ENCODE assay signal across 1 cellular context in genomic region chr1:48526045-48526714, GRCh38.
A peak's percentile ranks its signal among the peaks of the same experiment; 100 is the strongest.
TF ChIP-seq lines count a peak whose summit lies in the region.

No MANE protein-coding gene starts in this region.

TF ChIP-seq in HEK293, 187 proteins besides CTCF, POLR2A, EP300 and RAD21 (continued from another document and continues in another):
- TF ChIP-seq ZBTB49 (tag by site-specific recombination; IDR thresholded peaks at IDR 0.05; ENCODE audit: low read depth), result no peak
- TF ChIP-seq GLI2 (tag by site-specific recombination; IDR thresholded peaks at IDR 0.05; ENCODE audit: borderline replicate concordance, low read depth), result no peak
- no peak for TF ChIP-seq ZNF16 (tag by site-specific recombination; IDR thresholded peaks at IDR 0.05; ENCODE audit: low read depth)
- TF ChIP-seq PRDM2 (tag by site-specific recombination; IDR thresholded peaks at IDR 0.05; ENCODE audit: borderline replicate concordance), result no peak
- no peak for TF ChIP-seq IKZF3 (tag by site-specific recombination; IDR thresholded peaks at IDR 0.05)
- peak; percentile 25; the same call in 1 of the 2 replicates for TF ChIP-seq ZNF580 (tag by site-specific recombination; IDR thresholded peaks at IDR 0.05)
- no peak for TF ChIP-seq ZNF18 (tag by site-specific recombination; IDR thresholded peaks at IDR 0.05)
- TF ChIP-seq ZNF354C (tag by site-specific recombination; IDR thresholded peaks at IDR 0.05; ENCODE audit: borderline replicate concordance, low read depth), result no peak
- TF ChIP-seq MEIS1 (CRISPR knock-in tag; IDR thresholded peaks at IDR 0.05; ENCODE audit: borderline replicate concordance), result no peak
- peak; percentile 37 for TF ChIP-seq ATF2 (tag by site-specific recombination; IDR thresholded peaks at IDR 0.05; ENCODE audit: low read depth)
- TF ChIP-seq ZFP41 (tag by site-specific recombination; IDR thresholded peaks at IDR 0.05; ENCODE audit: borderline replicate concordance), result no peak
- no peak for TF ChIP-seq ZBTB11 (tag by site-specific recombination; conservative IDR thresholded peaks at IDR 0.05; ENCODE audit: low read depth)
- no peak for TF ChIP-seq GFI1B (tag by site-specific recombination; IDR thresholded peaks at IDR 0.05)
- TF ChIP-seq ZNF660 (tag by site-specific recombination; IDR thresholded peaks at IDR 0.05), result peak; percentile 92
- TF ChIP-seq KLF9 (tag by site-specific recombination; IDR thresholded peaks at IDR 0.05; ENCODE audit: low read depth), result no peak
- no peak for TF ChIP-seq ZNF221 (tag by site-specific recombination; IDR thresholded peaks at IDR 0.05; ENCODE audit: borderline replicate concordance)
- TF ChIP-seq ZNF654 (tag by site-specific recombination; IDR thresholded peaks at IDR 0.05; ENCODE audit: low read depth), result no peak
- no peak for TF ChIP-seq ZNF544 (tag by site-specific recombination; IDR thresholded peaks at IDR 0.05)
- TF ChIP-seq ZBTB20 (tag by site-specific recombination; IDR thresholded peaks at IDR 0.05), result peak; percentile 41; the same call in 1 of the 2 replicates
- TF ChIP-seq ZNF645 (tag by site-specific recombination; IDR thresholded peaks at IDR 0.05), result no peak
- TF ChIP-seq YY2 (tag by site-specific recombination; IDR thresholded peaks at IDR 0.05), result no peak; the same call in 1 of the 2 replicates
- no peak for TF ChIP-seq ZEB2 (tag by site-specific recombination; IDR thresholded peaks at IDR 0.05)
- TF ChIP-seq ZNF596 (tag by site-specific recombination; IDR thresholded peaks at IDR 0.05), result no peak
- peak; percentile 66; the same call in 1 of the 2 replicates for TF ChIP-seq KLF16 (tag by site-specific recombination; IDR thresholded peaks at IDR 0.05)
- TF ChIP-seq ZNF404 (tag by site-specific recombination; IDR thresholded peaks at IDR 0.05), result no peak
- TF ChIP-seq ZNF843 (tag by site-specific recombination; IDR thresholded peaks at IDR 0.05), result no peak; the same call in 1 of the 2 replicates
- TF ChIP-seq ZNF211 (tag by site-specific recombination; IDR thresholded peaks at IDR 0.05; ENCODE audit: low read depth), result no peak
- no peak for TF ChIP-seq MZF1 (tag by site-specific recombination; IDR thresholded peaks at IDR 0.05; ENCODE audit: borderline replicate concordance)
- no peak for TF ChIP-seq ZNF214 (tag by site-specific recombination; IDR thresholded peaks at IDR 0.05; ENCODE audit: borderline replicate concordance)
- TF ChIP-seq ZBTB10 (tag by site-specific recombination; IDR thresholded peaks at IDR 0.05), result no peak
- TF ChIP-seq REST (tag by site-specific recombination; IDR thresholded peaks at IDR 0.05), result no peak
- TF ChIP-seq ZNF664 (tag by site-specific recombination; IDR thresholded peaks at IDR 0.05), result no peak
- 0 out of 2 replicates have a peak, but pooled peaks have one; percentile 19 for TF ChIP-seq ZFP69B (tag by site-specific recombination; IDR thresholded peaks at IDR 0.05)
- TF ChIP-seq KLF7 (tag by site-specific recombination; IDR thresholded peaks at IDR 0.05; ENCODE audit: borderline replicate concordance), result no peak
